Comparison of ENCODE assay signal across 1 cellular context in the genomic region with DNA sequence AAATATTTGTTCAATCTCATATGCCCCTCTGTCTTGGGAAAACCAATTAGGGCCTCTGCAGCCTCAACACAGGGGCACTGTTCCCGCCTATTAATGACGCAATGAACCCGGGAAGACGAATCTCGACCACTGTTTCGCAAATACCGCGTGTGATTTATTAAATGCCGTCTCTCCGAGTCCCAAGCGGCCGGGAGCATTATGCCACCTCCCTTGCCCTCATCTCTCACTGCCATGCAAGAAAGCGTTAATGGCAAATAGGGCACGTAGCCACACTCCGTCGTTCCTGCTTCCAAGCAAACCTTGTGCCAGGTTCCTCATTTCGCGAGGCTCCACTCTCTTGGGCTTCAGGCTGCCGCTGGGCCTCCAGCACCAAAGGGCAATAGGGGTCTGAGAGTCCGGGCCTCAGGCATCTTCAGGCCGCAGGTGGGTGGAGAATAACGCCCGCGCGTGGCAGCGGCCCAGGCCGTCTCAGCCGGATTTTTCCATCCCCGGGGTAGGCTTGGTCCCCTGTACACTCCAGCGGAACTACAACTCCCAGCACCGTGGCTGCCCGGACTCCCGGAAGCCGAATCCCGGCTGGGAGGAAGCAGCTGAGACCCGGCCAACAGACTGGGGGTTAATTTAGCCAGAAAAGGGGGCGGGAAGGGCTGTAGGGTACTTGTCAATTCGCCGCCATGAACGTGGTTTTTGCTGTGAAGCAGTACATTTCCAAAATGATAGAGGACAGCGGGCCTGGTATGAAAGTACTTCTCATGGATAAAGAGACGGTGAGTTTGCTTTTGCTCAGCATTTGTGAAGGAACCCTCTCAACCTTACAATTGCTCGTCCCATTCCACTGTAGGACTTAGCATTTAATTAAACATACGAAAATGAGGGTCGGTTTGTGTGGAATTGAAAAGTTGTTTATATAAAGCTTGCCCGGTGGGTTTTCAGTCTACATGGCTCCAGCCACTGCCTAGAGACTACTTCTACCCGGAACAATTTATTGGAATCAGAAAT.
TF ChIP-seq lines count a peak whose summit lies in the region.

A gene with protein sequence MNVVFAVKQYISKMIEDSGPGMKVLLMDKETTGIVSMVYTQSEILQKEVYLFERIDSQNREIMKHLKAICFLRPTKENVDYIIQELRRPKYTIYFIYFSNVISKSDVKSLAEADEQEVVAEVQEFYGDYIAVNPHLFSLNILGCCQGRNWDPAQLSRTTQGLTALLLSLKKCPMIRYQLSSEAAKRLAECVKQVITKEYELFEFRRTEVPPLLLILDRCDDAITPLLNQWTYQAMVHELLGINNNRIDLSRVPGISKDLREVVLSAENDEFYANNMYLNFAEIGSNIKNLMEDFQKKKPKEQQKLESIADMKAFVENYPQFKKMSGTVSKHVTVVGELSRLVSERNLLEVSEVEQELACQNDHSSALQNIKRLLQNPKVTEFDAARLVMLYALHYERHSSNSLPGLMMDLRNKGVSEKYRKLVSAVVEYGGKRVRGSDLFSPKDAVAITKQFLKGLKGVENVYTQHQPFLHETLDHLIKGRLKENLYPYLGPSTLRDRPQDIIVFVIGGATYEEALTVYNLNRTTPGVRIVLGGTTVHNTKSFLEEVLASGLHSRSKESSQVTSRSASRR (plus strand): TSS at position 593 of the 999 bp plus-strand sequence. CDS start 82 bp downstream, at position 675.

TF ChIP-seq in K562, 482 proteins besides CTCF, POLR2A, EP300 and RAD21 (continued from another document and continues in another):
- TF ChIP-seq HOXB6 (CRISPR knock-in tag; IDR thresholded peaks at IDR 0.05; ENCODE audit: borderline replicate concordance) = no peak
- no peak for TF ChIP-seq FIP1L1 (IDR thresholded peaks at IDR 0.05; ENCODE audit: low read depth, low read length, poor library complexity, severe bottlenecking)
- TF ChIP-seq KDM1A (IDR thresholded peaks at IDR 0.05) = peak; percentile 82 to 83
- TF ChIP-seq SUPT5H (IDR thresholded peaks at IDR 0.05) = peak; percentile 72
- TF ChIP-seq ERF (CRISPR knock-in tag; IDR thresholded peaks at IDR 0.05) = no peak
- TF ChIP-seq LCOR (CRISPR knock-in tag; IDR thresholded peaks at IDR 0.05) = peak; percentile 80; the same call in 1 of the 2 replicates
- TF ChIP-seq SAP30 (IDR thresholded peaks at IDR 0.05; ENCODE audit: borderline replicate concordance, insufficient read depth, low read depth, low read length, poor library complexity, severe bottlenecking) = no peak
- TF ChIP-seq EZH2 (IDR thresholded peaks at IDR 0.05; ENCODE audit: borderline replicate concordance, low read depth, low read length) = no peak
- peak; percentile 80 for TF ChIP-seq TAF7 (tag; IDR thresholded peaks at IDR 0.05)
- no peak for TF ChIP-seq TEAD2 (tag; IDR thresholded peaks at IDR 0.05)
- no peak for TF ChIP-seq EWSR1 (IDR thresholded peaks at IDR 0.05; ENCODE audit: borderline replicate concordance, low read depth, partially characterized antibody)
- no peak for TF ChIP-seq PPARD (CRISPR knock-in tag; IDR thresholded peaks at IDR 0.05)
- TF ChIP-seq, protein P1, sequence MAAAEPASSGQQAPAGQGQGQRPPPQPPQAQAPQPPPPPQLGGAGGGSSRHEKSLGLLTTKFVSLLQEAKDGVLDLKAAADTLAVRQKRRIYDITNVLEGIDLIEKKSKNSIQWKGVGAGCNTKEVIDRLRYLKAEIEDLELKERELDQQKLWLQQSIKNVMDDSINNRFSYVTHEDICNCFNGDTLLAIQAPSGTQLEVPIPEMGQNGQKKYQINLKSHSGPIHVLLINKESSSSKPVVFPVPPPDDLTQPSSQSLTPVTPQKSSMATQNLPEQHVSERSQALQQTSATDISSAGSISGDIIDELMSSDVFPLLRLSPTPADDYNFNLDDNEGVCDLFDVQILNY (CRISPR knock-in tag; IDR thresholded peaks at IDR 0.05) = peak; percentile 94
- no peak for TF ChIP-seq ZNF75A (CRISPR knock-in tag; IDR thresholded peaks at IDR 0.05)
- no peak for TF ChIP-seq HLTF (IDR thresholded peaks at IDR 0.05)
- no peak for TF ChIP-seq ZFP30 (CRISPR knock-in tag; IDR thresholded peaks at IDR 0.05; ENCODE audit: borderline replicate concordance)
- TF ChIP-seq POLR2B (IDR thresholded peaks at IDR 0.05; ENCODE audit: low read depth, partially characterized antibody) = peak; percentile 64
- peak; percentile 98 for TF ChIP-seq ZFX (CRISPR knock-in tag; IDR thresholded peaks at IDR 0.05)
- TF ChIP-seq, protein P2, sequence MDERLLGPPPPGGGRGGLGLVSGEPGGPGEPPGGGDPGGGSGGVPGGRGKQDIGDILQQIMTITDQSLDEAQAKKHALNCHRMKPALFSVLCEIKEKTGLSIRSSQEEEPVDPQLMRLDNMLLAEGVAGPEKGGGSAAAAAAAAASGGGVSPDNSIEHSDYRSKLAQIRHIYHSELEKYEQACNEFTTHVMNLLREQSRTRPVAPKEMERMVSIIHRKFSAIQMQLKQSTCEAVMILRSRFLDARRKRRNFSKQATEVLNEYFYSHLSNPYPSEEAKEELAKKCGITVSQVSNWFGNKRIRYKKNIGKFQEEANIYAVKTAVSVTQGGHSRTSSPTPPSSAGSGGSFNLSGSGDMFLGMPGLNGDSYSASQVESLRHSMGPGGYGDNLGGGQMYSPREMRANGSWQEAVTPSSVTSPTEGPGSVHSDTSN (CRISPR knock-in tag; IDR thresholded peaks at IDR 0.05; ENCODE audit: low read depth) = no peak
- TF ChIP-seq, protein P2 (tag; conservative IDR thresholded peaks at IDR 0.05; ENCODE audit: low read depth) = peak; percentile 44; the same call in 1 of the 2 replicates
- no peak for TF ChIP-seq JUN (IDR thresholded peaks at IDR 0.05; ENCODE audit: borderline replicate concordance, low read depth, low read length)
- 0 out of 2 replicates have a peak, but pooled peaks have one; percentile 23 for TF ChIP-seq JUN (CRISPR knock-in tag; IDR thresholded peaks at IDR 0.05; ENCODE audit: borderline replicate concordance)
- TF ChIP-seq, protein P3, sequence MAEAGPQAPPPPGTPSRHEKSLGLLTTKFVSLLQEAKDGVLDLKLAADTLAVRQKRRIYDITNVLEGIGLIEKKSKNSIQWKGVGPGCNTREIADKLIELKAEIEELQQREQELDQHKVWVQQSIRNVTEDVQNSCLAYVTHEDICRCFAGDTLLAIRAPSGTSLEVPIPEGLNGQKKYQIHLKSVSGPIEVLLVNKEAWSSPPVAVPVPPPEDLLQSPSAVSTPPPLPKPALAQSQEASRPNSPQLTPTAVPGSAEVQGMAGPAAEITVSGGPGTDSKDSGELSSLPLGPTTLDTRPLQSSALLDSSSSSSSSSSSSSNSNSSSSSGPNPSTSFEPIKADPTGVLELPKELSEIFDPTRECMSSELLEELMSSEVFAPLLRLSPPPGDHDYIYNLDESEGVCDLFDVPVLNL (CRISPR knock-in tag; IDR thresholded peaks at IDR 0.05; ENCODE audit: low read depth) = 0 out of 2 replicates have a peak, but pooled peaks have one; percentile 69
- TF ChIP-seq TCFL5 (CRISPR knock-in tag; conservative IDR thresholded peaks at IDR 0.05) = no peak
- peak; percentile 86; the same call in 1 of the 2 replicates for TF ChIP-seq KLF13 (tag; IDR thresholded peaks at IDR 0.05; ENCODE audit: borderline replicate concordance, low read depth)
- TF ChIP-seq, protein P4, sequence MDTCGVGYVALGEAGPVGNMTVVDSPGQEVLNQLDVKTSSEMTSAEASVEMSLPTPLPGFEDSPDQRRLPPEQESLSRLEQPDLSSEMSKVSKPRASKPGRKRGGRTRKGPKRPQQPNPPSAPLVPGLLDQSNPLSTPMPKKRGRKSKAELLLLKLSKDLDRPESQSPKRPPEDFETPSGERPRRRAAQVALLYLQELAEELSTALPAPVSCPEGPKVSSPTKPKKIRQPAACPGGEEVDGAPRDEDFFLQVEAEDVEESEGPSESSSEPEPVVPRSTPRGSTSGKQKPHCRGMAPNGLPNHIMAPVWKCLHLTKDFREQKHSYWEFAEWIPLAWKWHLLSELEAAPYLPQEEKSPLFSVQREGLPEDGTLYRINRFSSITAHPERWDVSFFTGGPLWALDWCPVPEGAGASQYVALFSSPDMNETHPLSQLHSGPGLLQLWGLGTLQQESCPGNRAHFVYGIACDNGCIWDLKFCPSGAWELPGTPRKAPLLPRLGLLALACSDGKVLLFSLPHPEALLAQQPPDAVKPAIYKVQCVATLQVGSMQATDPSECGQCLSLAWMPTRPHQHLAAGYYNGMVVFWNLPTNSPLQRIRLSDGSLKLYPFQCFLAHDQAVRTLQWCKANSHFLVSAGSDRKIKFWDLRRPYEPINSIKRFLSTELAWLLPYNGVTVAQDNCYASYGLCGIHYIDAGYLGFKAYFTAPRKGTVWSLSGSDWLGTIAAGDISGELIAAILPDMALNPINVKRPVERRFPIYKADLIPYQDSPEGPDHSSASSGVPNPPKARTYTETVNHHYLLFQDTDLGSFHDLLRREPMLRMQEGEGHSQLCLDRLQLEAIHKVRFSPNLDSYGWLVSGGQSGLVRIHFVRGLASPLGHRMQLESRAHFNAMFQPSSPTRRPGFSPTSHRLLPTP (IDR thresholded peaks at IDR 0.05; ENCODE audit: borderline replicate concordance, extremely low read depth, insufficient read length) = no peak
- TF ChIP-seq KLF1 (tag; IDR thresholded peaks at IDR 0.05) = no peak
- no peak for TF ChIP-seq ZFP1 (CRISPR knock-in tag; IDR thresholded peaks at IDR 0.05)
- no peak for TF ChIP-seq HNRNPK (IDR thresholded peaks at IDR 0.05; ENCODE audit: low read depth, low read length, poor library complexity, severe bottlenecking)
- TF ChIP-seq CBX5 (IDR thresholded peaks at IDR 0.05; ENCODE audit: borderline replicate concordance, low read depth) = no peak
- TF ChIP-seq SRSF3 (IDR thresholded peaks at IDR 0.05; ENCODE audit: insufficient read depth, low read length) = no peak
- no peak for TF ChIP-seq ZNF445 (CRISPR knock-in tag; IDR thresholded peaks at IDR 0.05; ENCODE audit: low read depth)
- TF ChIP-seq POU5F1 (IDR thresholded peaks at IDR 0.05; ENCODE audit: borderline replicate concordance, low read depth, low read length, partially characterized antibody) = no peak
- TF ChIP-seq, protein P5, sequence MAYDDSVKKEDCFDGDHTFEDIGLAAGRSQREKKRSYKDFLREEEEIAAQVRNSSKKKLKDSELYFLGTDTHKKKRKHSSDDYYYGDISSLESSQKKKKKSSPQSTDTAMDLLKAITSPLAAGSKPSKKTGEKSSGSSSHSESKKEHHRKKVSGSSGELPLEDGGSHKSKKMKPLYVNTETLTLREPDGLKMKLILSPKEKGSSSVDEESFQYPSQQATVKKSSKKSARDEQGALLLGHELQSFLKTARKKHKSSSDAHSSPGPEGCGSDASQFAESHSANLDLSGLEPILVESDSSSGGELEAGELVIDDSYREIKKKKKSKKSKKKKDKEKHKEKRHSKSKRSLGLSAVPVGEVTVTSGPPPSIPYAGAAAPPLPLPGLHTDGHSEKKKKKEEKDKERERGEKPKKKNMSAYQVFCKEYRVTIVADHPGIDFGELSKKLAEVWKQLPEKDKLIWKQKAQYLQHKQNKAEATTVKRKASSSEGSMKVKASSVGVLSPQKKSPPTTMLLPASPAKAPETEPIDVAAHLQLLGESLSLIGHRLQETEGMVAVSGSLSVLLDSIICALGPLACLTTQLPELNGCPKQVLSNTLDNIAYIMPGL (CRISPR knock-in tag; IDR thresholded peaks at IDR 0.05) = peak; percentile 88
- TF ChIP-seq POLR2G (IDR thresholded peaks at IDR 0.05; ENCODE audit: low read depth, low read length) = peak; percentile 96
- no peak; the same call in 1 of the 2 replicates for TF ChIP-seq GTF2F1 (IDR thresholded peaks at IDR 0.05; ENCODE audit: low read depth, low read length)
- no peak for TF ChIP-seq BCL6 (CRISPR knock-in tag; IDR thresholded peaks at IDR 0.05)
- no peak for TF ChIP-seq OTX1 (CRISPR knock-in tag; IDR thresholded peaks at IDR 0.05)
- TF ChIP-seq, protein P6, sequence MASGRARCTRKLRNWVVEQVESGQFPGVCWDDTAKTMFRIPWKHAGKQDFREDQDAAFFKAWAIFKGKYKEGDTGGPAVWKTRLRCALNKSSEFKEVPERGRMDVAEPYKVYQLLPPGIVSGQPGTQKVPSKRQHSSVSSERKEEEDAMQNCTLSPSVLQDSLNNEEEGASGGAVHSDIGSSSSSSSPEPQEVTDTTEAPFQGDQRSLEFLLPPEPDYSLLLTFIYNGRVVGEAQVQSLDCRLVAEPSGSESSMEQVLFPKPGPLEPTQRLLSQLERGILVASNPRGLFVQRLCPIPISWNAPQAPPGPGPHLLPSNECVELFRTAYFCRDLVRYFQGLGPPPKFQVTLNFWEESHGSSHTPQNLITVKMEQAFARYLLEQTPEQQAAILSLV (tag; IDR thresholded peaks at IDR 0.05) = peak; percentile 74
- no peak for TF ChIP-seq RFX1 (IDR thresholded peaks at IDR 0.05)
- peak; percentile 71 for TF ChIP-seq NEUROD1 (IDR thresholded peaks at IDR 0.05; ENCODE audit: borderline replicate concordance, low read depth, low read length, partially characterized antibody)
- TF ChIP-seq, protein P7, sequence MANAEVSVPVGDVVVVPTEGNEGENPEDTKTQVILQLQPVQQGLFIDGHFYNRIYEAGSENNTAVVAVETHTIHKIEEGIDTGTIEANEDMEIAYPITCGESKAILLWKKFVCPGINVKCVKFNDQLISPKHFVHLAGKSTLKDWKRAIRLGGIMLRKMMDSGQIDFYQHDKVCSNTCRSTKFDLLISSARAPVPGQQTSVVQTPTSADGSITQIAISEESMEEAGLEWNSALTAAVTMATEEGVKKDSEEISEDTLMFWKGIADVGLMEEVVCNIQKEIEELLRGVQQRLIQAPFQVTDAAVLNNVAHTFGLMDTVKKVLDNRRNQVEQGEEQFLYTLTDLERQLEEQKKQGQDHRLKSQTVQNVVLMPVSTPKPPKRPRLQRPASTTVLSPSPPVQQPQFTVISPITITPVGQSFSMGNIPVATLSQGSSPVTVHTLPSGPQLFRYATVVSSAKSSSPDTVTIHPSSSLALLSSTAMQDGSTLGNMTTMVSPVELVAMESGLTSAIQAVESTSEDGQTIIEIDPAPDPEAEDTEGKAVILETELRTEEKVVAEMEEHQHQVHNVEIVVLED (CRISPR knock-in tag; IDR thresholded peaks at IDR 0.05) = no peak
- peak; percentile 82 for TF ChIP-seq TBP (optimal IDR thresholded peaks at IDR 0.05; ENCODE audit: low read depth, low read length)
- TF ChIP-seq, protein P8, sequence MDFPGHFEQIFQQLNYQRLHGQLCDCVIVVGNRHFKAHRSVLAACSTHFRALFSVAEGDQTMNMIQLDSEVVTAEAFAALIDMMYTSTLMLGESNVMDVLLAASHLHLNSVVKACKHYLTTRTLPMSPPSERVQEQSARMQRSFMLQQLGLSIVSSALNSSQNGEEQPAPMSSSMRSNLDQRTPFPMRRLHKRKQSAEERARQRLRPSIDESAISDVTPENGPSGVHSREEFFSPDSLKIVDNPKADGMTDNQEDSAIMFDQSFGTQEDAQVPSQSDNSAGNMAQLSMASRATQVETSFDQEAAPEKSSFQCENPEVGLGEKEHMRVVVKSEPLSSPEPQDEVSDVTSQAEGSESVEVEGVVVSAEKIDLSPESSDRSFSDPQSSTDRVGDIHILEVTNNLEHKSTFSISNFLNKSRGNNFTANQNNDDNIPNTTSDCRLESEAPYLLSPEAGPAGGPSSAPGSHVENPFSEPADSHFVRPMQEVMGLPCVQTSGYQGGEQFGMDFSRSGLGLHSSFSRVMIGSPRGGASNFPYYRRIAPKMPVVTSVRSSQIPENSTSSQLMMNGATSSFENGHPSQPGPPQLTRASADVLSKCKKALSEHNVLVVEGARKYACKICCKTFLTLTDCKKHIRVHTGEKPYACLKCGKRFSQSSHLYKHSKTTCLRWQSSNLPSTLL (IDR thresholded peaks at IDR 0.05) = no peak
- TF ChIP-seq ARHGAP35 (IDR thresholded peaks at IDR 0.05; ENCODE audit: partially characterized antibody) = no peak
- TF ChIP-seq ZNF766 (CRISPR knock-in tag; conservative IDR thresholded peaks at IDR 0.05) = peak; percentile 55; the same call in 1 of the 2 replicates
